Comparison of ENCODE assay signal across 33 cellular contexts in genomic region chr5:139051392-139051791, GRCh38.
DNase-seq lines count a peak whose midpoint lies in the region; ATAC-seq and TF ChIP-seq lines count a peak whose summit lies in the region.
"Had no signal": no experiment of that assay in that cellular context is flagged by ENCODE, and none has a peak within 500 bp of the region (broad histone marks: within the 10 kb centered on the region; RNA-seq: fewer than 3 reads in every experiment).

No MANE protein-coding gene starts in this region.

- H3K4me3 Mint-ChIP-seq in nephron: no peak overlapping the region
- H3K4me3 Mint-ChIP-seq: activated CD8-positive, alpha-beta T cell treated with anti-CD3 and anti-CD28 coated beads, Interleukin-2, amount 10 ng/mL, durations not matched to agents 7 days and 5 days; activated naive CD4-positive, alpha-beta T cell treated with anti-CD3 and anti-CD28 coated beads for 36 hours; CD4-positive, alpha-beta memory T cell; immature natural killer cell had no signal

- ATAC-seq in HG03280 (IDR thresholded peaks at IDR 0.05; ENCODE audit: unreplicated experiment) (no peak), GM21529 (IDR thresholded peaks at IDR 0.05; ENCODE audit: unreplicated experiment) (no peak)
- ATAC-seq: A549; activated CD8-positive, alpha-beta T cell treated with anti-CD3 and anti-CD28 coated beads, Interleukin-2, amount 10 ng/mL, durations not matched to agents 7 days and 5 days; left cardiac atrium; pancreas had no signal

- peak; percentile 65 for DNase-seq in NCI-H2171 treated with DMSO at 0.1 percent for 48 hours (lab: John Stamatoyannopoulos, UW)
- DNase-seq in NCI-H2171 (lab: John Stamatoyannopoulos, UW): no peak
- peak; percentile 84 for DNase-seq in NCI-H2029 (lab: John Stamatoyannopoulos, UW)
- no peak for DNase-seq in caudate nucleus (lab: John Stamatoyannopoulos, UW)
- no peak for DNase-seq in NCI-H748 treated with DMSO at 0.1 percent for 48 hours (lab: John Stamatoyannopoulos, UW)
- DNase-seq: activated CD4-positive, alpha-beta T cell treated with anti-CD3 and anti-CD28 coated beads for 4 hours; activated CD8-positive, alpha-beta T cell treated with anti-CD3 and anti-CD28 coated beads, Interleukin-2, amount 10 ng/mL, durations not matched to agents 7 days and 5 days; activated naive CD4-positive, alpha-beta T cell treated with anti-CD3 and anti-CD28 coated beads for 36 hours; adrenal gland; AML-193; brain microvascular endothelial cell; CD4-positive, alpha-beta memory T cell; immature natural killer cell; left cardiac atrium; NCI-H1436; NCI-H2227 treated with DMSO at 0.1 percent for 48 hours; NCI-H774; OCI-M1; pancreas; retina; stimulated activated naive CD4-positive, alpha-beta T cell treated with Interleukin-2 at 50 U/mL for 16 hours; T-helper 9 cell; testis; uterus had no signal

- H3K27me3 Mint-ChIP-seq in nephron (ENCODE audit: low read depth): no peaks in the 10 kb centered on the region
- H3K27me3 Mint-ChIP-seq: CD4-positive, alpha-beta memory T cell had no signal

- peaks cover 5% of the 10 kb centered on the region for H3K36me3 Mint-ChIP-seq in nephron (ENCODE audit: low read depth)

- peak overlapping the region; percentile 36 for H3K27ac ChIP-seq in caudate nucleus (ENCODE audit: low read depth, low read length)
- H3K27ac ChIP-seq: A549, adrenal gland, brain microvascular endothelial cell, KMS-11, pancreas, RWPE1, SJSA1, skin epidermis, testis, VCaP had no signal

- peaks cover 21% of the 10 kb centered on the region for H3K4me1 Mint-ChIP-seq in nephron
- H3K4me1 Mint-ChIP-seq: CD4-positive, alpha-beta memory T cell; immature natural killer cell had no signal

- H3K9me3 Mint-ChIP-seq in nephron: no peaks in the 10 kb centered on the region
- H3K9me3 Mint-ChIP-seq: activated naive CD4-positive, alpha-beta T cell treated with anti-CD3 and anti-CD28 coated beads for 36 hours; CD4-positive, alpha-beta memory T cell; immature natural killer cell had no signal

- no peak for TF ChIP-seq CTCF in nephron (IDR thresholded peaks at IDR 0.05; ENCODE audit: unreplicated experiment in 3 of 3)

- peak overlapping the region; percentile 16 to 38 (median 19) for H3K27ac Mint-ChIP-seq in nephron
- H3K27ac Mint-ChIP-seq: activated CD8-positive, alpha-beta T cell treated with anti-CD3 and anti-CD28 coated beads, Interleukin-2, amount 10 ng/mL, durations not matched to agents 7 days and 5 days; activated naive CD4-positive, alpha-beta T cell treated with anti-CD3 and anti-CD28 coated beads for 36 hours; CD4-positive, alpha-beta memory T cell; immature natural killer cell had no signal

Comparison
In these comparisons a context has a peak if more than half of its experiments do, and no peak if none do; other contexts are left out.
1. DNase-seq: peak in NCI-H2171 treated with DMSO at 0.1 percent for 48 hours (single experiment) and NCI-H2029 (single experiment); none in NCI-H2171 (single experiment), caudate nucleus (0 of 61) and NCI-H748 treated with DMSO at 0.1 percent for 48 hours (single experiment).